In genomic region chr17:50477976-50478375, GRCh38 we compare ENCODE assay signal across 8 cellular contexts. TPM values are rescaled to one million over a fixed set of nuclear protein-coding genes. Genes with fewer than 3 reads are reported as not detected.
DNase-seq lines count a peak whose midpoint lies in the region; ATAC-seq and TF ChIP-seq lines count a peak whose summit lies in the region.

No MANE protein-coding gene starts in this region.

- ATAC-seq in CD8-positive, alpha-beta T cell, result no peak
- ATAC-seq in GM18519 (IDR thresholded peaks at IDR 0.05; ENCODE audit: low FRiP score, unreplicated experiment) (no peak), GM21447 (IDR thresholded peaks at IDR 0.05; ENCODE audit: unreplicated experiment) (no peak), HG02763 (IDR thresholded peaks at IDR 0.05; ENCODE audit: unreplicated experiment) (no peak)

- H3K27me3 ChIP-seq in CD8-positive, alpha-beta T cell (ENCODE audit: insufficient read depth, low read length), result no peaks in the 10 kb centered on the region
- no peaks in the 10 kb centered on the region for H3K27me3 ChIP-seq in OCI-LY1 (ENCODE audit: insufficient read depth, low read length)
- no peaks in the 10 kb centered on the region for H3K27me3 ChIP-seq in ovary

- peak overlapping the region; percentile 10; the same call in 1 of the 2 replicates for H2AFZ ChIP-seq in OCI-LY1 (ENCODE audit: low read length)

- H3K9ac ChIP-seq in OCI-LY1 (ENCODE audit: low read length), result peak overlapping the region; percentile 82

- H3K36me3 Mint-ChIP-seq in CD8-positive, alpha-beta T cell, result peaks cover 21% of the 10 kb centered on the region
- peaks cover 22% of the 10 kb centered on the region for H3K36me3 Mint-ChIP-seq in endothelial cell (ENCODE audit: low read depth, unreplicated experiment)

- peak overlapping the region; percentile 90 for H3K27ac Mint-ChIP-seq in CD8-positive, alpha-beta T cell
- H3K27ac Mint-ChIP-seq in endothelial cell (ENCODE audit: unreplicated experiment), result peak overlapping the region; percentile 48

- peak overlapping the region; percentile 88 for H3K4me3 ChIP-seq in CD8-positive, alpha-beta T cell (ENCODE audit: low read depth, low read length)
- H3K4me3 ChIP-seq in OCI-LY1 (ENCODE audit: low read depth, low read length, poor library complexity, severe bottlenecking), result peak overlapping the region; percentile 76
- H3K4me3 ChIP-seq in ovary, result peak overlapping the region; percentile 75

- no peak for TF ChIP-seq EP300 in ovary (IDR thresholded peaks at IDR 0.05)

- POLR2A ChIA-PET in CD8-positive, alpha-beta T cell (lab: Charles Lee), result interaction anchor here (0.6 to 0.8 kb wide), 3 partner anchors 8 to 82 kb away, joined by 3 read pairs; no protein-coding TSS in a partner anchor

- no peaks in the 10 kb centered on the region for H3K9me2 ChIP-seq in OCI-LY1 (ENCODE audit: low read depth, low read length)

- H3K4me2 ChIP-seq in OCI-LY1 (ENCODE audit: low read length), result peak overlapping the region; percentile 59

- H3K27me3 Mint-ChIP-seq in CD8-positive, alpha-beta T cell (ENCODE audit: low read depth), result peaks cover 3% of the 10 kb centered on the region
- H3K27me3 Mint-ChIP-seq in endothelial cell (ENCODE audit: unreplicated experiment), result peaks cover 10% of the 10 kb centered on the region

- no peak for DNase-seq in CD8-positive, alpha-beta T cell
- DNase-seq in endothelial cell (ENCODE audit: low spot score), result no peak
- no peak for DNase-seq in ovary
- DNase-seq in EL, result no peak

- H3K9me3 ChIP-seq in CD8-positive, alpha-beta T cell (ENCODE audit: low read length), result no peaks in the 10 kb centered on the region
- no peaks in the 10 kb centered on the region for H3K9me3 ChIP-seq in OCI-LY1 (ENCODE audit: low read length)
- no peaks in the 10 kb centered on the region for H3K9me3 ChIP-seq in ovary

- H3K36me3 ChIP-seq in CD8-positive, alpha-beta T cell (ENCODE audit: insufficient read depth, low read length), result peaks cover 5% of the 10 kb centered on the region
- H3K36me3 ChIP-seq in OCI-LY1 (ENCODE audit: insufficient read depth, low read length) (no peaks in the 10 kb centered on the region), ovary (no peaks in the 10 kb centered on the region)

- CTCF ChIA-PET in CD8-positive, alpha-beta T cell (lab: Charles Lee), result interaction anchor here (0.6 to 2.4 kb wide), 9 partner anchors 9 to 117 kb away, joined by 3 to 13 read pairs (median 4); partner anchors contain the start of genes CHAD and LRRC59

- no peaks in the 10 kb centered on the region for H3F3A ChIP-seq in OCI-LY1 (ENCODE audit: insufficient read depth, low read length)

- no peaks in the 10 kb centered on the region for H4K20me1 ChIP-seq in OCI-LY1 (ENCODE audit: insufficient read depth, low read length)

- no peaks in the 10 kb centered on the region for H3K79me2 ChIP-seq in OCI-LY1 (ENCODE audit: insufficient read depth, low read length)

- H3K4me3 Mint-ChIP-seq in CD8-positive, alpha-beta T cell, result peak overlapping the region; percentile 90
- H3K4me3 Mint-ChIP-seq in endothelial cell (ENCODE audit: unreplicated experiment), result peak overlapping the region; percentile 83

- no peak for TF ChIP-seq CTCF in CD8-positive, alpha-beta T cell (IDR thresholded peaks at IDR 0.05)
- no peak for TF ChIP-seq CTCF in OCI-LY1 (IDR thresholded peaks at IDR 0.05; ENCODE audit: low read length)
- no peak for TF ChIP-seq CTCF in endothelial cell (IDR thresholded peaks at IDR 0.05; ENCODE audit: unreplicated experiment)
- no peak for TF ChIP-seq CTCF in ovary (IDR thresholded peaks at IDR 0.05)

- TF ChIP-seq POLR2A in ovary (IDR thresholded peaks at IDR 0.05), result no peak

- peak overlapping the region; percentile 56 for H3K27ac ChIP-seq in CD8-positive, alpha-beta T cell (ENCODE audit: low read depth, low read length)
- peak overlapping the region; percentile 45 for H3K27ac ChIP-seq in OCI-LY1 (ENCODE audit: low read depth, low read length, poor library complexity, severe bottlenecking)
- peak overlapping the region; percentile 15 to 81 for H3K27ac ChIP-seq in ovary

- intact Hi-C loops in CD8-positive, alpha-beta T cell (cut with DNase I, micrococcal nuclease), result loop anchor here (1.0 to 5.0 kb wide), 9 partner anchors 30 to 219 kb away; partner anchors contain the start of genes LRRC59 (in 2 of the 2), ACSF2 (in 1 of the 2), EME1 (in 1 of the 2) and MRPL27 (in 1 of the 2)
- intact Hi-C loops in ovary (cut with DNase I), result no loop called here

- peaks cover 22% of the 10 kb centered on the region for H3K4me1 Mint-ChIP-seq in CD8-positive, alpha-beta T cell (ENCODE audit: low read depth)
- peaks cover 5% of the 10 kb centered on the region for H3K4me1 Mint-ChIP-seq in endothelial cell (ENCODE audit: unreplicated experiment)

- no peaks in the 10 kb centered on the region for H3K9me3 Mint-ChIP-seq in CD8-positive, alpha-beta T cell
- no peaks in the 10 kb centered on the region for H3K9me3 Mint-ChIP-seq in endothelial cell (ENCODE audit: unreplicated experiment)

- 27 to 49% (median 28%) methylated on average over 7 of the region's 7 CpGs for WGBS in ovary, 3 donors

- H3K4me1 ChIP-seq in CD8-positive, alpha-beta T cell (ENCODE audit: insufficient read depth, low read length), result peaks cover 20% of the 10 kb centered on the region
- H3K4me1 ChIP-seq in OCI-LY1 (ENCODE audit: insufficient read depth, low read length, severe bottlenecking) (peaks cover 11% of the 10 kb centered on the region), ovary (ENCODE audit: insufficient read depth) (peaks cover 11% of the 10 kb centered on the region)

RNA-seq across cellular contexts. Expression of gene RSAD1, which starts 0.7 kb away (rescaled TPM):
- 10 to 100 TPM; 46.4 to 46.9 TPM for total RNA-seq in CD8-positive, alpha-beta T cell
- total RNA-seq in endothelial cell (ENCODE audit: unreplicated experiment), result 25.9 TPM
- total RNA-seq in ovary, result 10 to 100 TPM; 21.2 to 48.0 (median 40.5) TPM
- polyA plus RNA-seq in ovary, result 10 to 100 TPM; 24.2 to 26.2 TPM

RNA-seq across cellular contexts. Expression of gene CHAD, which starts 9.3 kb away (rescaled TPM):
- not detected for total RNA-seq in CD8-positive, alpha-beta T cell
- total RNA-seq in endothelial cell (ENCODE audit: unreplicated experiment) (not detected), ovary (under 1 TPM in 6 of 7 donors, not detected in 1; 0.18 to 0.92 (median 0.46) TPM)
- polyA plus RNA-seq in ovary, result 1 to 10 TPM in 1 of 2 donors, under 1 TPM in 1; 0.29 to 2.5 TPM

RNA-seq across cellular contexts. Expression of gene MYCBPAP, which starts 30.3 kb away (rescaled TPM):
- total RNA-seq in CD8-positive, alpha-beta T cell, result 1 to 10 TPM; 3.4 to 3.5 TPM
- total RNA-seq in endothelial cell (ENCODE audit: unreplicated experiment), result 0.72 TPM
- 1 to 10 TPM; 2.5 to 8.1 (median 4.5) TPM for total RNA-seq in ovary
- 1 to 10 TPM; 3.2 to 9.7 TPM for polyA plus RNA-seq in ovary

RNA-seq across cellular contexts. Expression of gene ACSF2, which starts 52.0 kb away (rescaled TPM):
- total RNA-seq in CD8-positive, alpha-beta T cell, result 10 to 100 TPM; 12.5 to 12.9 TPM
- total RNA-seq in endothelial cell (ENCODE audit: unreplicated experiment) (51.0 TPM), ovary (10 to 100 TPM; 26.7 to 86.0 (median 49.5) TPM)
- 10 to 100 TPM; 39.1 to 49.5 TPM for polyA plus RNA-seq in ovary

RNA-seq across cellular contexts. Expression of gene EPN3, which starts 54.6 kb away (rescaled TPM):
- total RNA-seq in CD8-positive, alpha-beta T cell, result not detected
- total RNA-seq in endothelial cell (ENCODE audit: unreplicated experiment) (0.49 TPM), ovary (10 to 100 TPM in 6 of 7 donors, 1 to 10 TPM in 1; 8.8 to 33.4 (median 22.4) TPM)
- 1 to 10 TPM; 6.2 to 7.3 TPM for polyA plus RNA-seq in ovary

Comparison
In these comparisons a context has a peak if more than half of its experiments do, and no peak if none do; other contexts are left out.
1. intact Hi-C loops: an anchor here in CD8-positive, alpha-beta T cell (1.0 to 5.0 kb wide); none called in ovary.